In genomic region chr20:50037123-50037522, GRCh38 we compare ENCODE assay signal across 1 cellular context.
TF ChIP-seq lines count a peak whose summit lies in the region.

No MANE protein-coding gene starts in this region.

TF ChIP-seq in H1, 55 proteins besides CTCF, POLR2A, EP300 and RAD21 (continued from another document):
- TF ChIP-seq USF2 (IDR thresholded peaks at IDR 0.05; ENCODE audit: low read length) (no peak), MAFK (IDR thresholded peaks at IDR 0.05; ENCODE audit: low read depth, low read length) (no peak), SAP30 (IDR thresholded peaks at IDR 0.05; ENCODE audit: insufficient read depth, insufficient replicate concordance, low read length) (no peak), RNF2 (IDR thresholded peaks at IDR 0.05; ENCODE audit: borderline replicate concordance, low read depth, low read length, missing control alignments, poor library complexity, severe bottlenecking) (no peak), GTF2F1 (IDR thresholded peaks at IDR 0.05; ENCODE audit: borderline replicate concordance, low read depth, low read length) (no peak), JUN (IDR thresholded peaks at IDR 0.05; ENCODE audit: low read depth, low read length) (no peak), TEAD4 (IDR thresholded peaks at IDR 0.05; ENCODE audit: low read depth, low read length) (no peak), BACH1 (IDR thresholded peaks at IDR 0.05; ENCODE audit: low read length) (no peak), CEBPB (IDR thresholded peaks at IDR 0.05; ENCODE audit: low read depth, low read length) (no peak), ZNF274 (IDR thresholded peaks at IDR 0.05; ENCODE audit: borderline replicate concordance, extremely low read depth, low read length) (no peak), BCL11A (IDR thresholded peaks at IDR 0.05; ENCODE audit: low read depth in 2 of 2, low read length in 2 of 2) (no peak)
- TF ChIP-seq, protein P1, sequence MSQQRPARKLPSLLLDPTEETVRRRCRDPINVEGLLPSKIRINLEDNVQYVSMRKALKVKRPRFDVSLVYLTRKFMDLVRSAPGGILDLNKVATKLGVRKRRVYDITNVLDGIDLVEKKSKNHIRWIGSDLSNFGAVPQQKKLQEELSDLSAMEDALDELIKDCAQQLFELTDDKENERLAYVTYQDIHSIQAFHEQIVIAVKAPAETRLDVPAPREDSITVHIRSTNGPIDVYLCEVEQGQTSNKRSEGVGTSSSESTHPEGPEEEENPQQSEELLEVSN (IDR thresholded peaks at IDR 0.05), result no peak
